Comparison of ENCODE assay signal across 13 cellular contexts in the genomic region with DNA sequence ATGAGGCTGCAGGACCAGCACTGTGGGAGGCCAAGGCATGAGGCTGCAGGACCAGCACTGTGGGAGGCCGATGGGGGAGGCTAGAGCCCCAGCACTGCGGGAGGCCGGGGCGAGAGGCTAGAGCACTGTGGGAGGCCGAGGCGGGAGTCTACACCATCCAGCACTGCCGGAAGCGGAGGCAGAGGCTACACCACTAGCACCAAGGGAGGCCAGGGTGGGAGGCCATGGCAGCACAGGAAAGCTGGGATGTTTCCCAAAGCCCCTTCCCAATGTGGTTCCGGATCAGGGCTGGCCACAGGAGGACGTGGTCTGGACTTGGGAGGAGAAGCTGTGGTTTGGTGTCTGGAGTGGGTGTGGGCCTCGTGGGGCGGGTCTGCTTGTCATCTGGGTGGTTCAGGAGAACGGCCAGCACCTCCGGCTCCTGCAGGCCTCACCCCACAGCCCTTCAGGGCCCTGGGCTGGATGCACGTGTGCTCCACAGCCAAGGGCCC.
"Had no signal": no experiment of that assay in that cellular context is flagged by ENCODE, and none has a peak within 500 bp of the region (broad histone marks: within the 10 kb centered on the region; RNA-seq: fewer than 3 reads in every experiment).

No MANE protein-coding gene starts in this region.

- DNase-seq: activated CD4-positive, alpha-beta memory T cell treated with anti-CD3 and anti-CD28 coated beads for 36 hours; activated naive CD4-positive, alpha-beta T cell; activated T-cell treated with anti-CD3 and anti-CD28 coated beads, Interleukin-2, amount 50 U/mL, for 48 hours; colonic mucosa; foreskin keratinocyte; lower lobe of right lung; midbrain; occipital lobe; T-helper 9 cell; thyroid gland had no signal

- H3K4me3 Mint-ChIP-seq: activated CD4-positive, alpha-beta memory T cell treated with anti-CD3 and anti-CD28 coated beads for 36 hours; naive thymus-derived CD4-positive, alpha-beta T cell had no signal

- H3K9me3 ChIP-seq: adrenal gland, colonic mucosa, lower lobe of right lung, SJSA1, thyroid gland had no signal

- H3K4me1 ChIP-seq: colonic mucosa had no signal

- ATAC-seq: foreskin keratinocyte; lower lobe of right lung; naive thymus-derived CD4-positive, alpha-beta T cell had no signal

- H3K27ac ChIP-seq: adrenal gland, colonic mucosa, foreskin keratinocyte, lower lobe of right lung, SJSA1, thyroid gland had no signal

- H3K27ac Mint-ChIP-seq: activated CD4-positive, alpha-beta memory T cell treated with anti-CD3 and anti-CD28 coated beads for 36 hours had no signal

- H3K27me3 Mint-ChIP-seq: naive thymus-derived CD4-positive, alpha-beta T cell had no signal

- H3K27me3 ChIP-seq: adrenal gland, colonic mucosa, SJSA1, thyroid gland had no signal

- H3K4me3 ChIP-seq: adrenal gland, colonic mucosa, lower lobe of right lung, SJSA1, thyroid gland had no signal

- H3K36me3 Mint-ChIP-seq: activated CD4-positive, alpha-beta memory T cell treated with anti-CD3 and anti-CD28 coated beads for 36 hours had no signal

- H3K36me3 ChIP-seq: adrenal gland, colonic mucosa, lower lobe of right lung, SJSA1, thyroid gland had no signal
